Comparison of ENCODE assay signal across 16 cellular contexts in genomic region chr2:168198476-168199192, GRCh38. TPM values are rescaled to one million over a fixed set of nuclear protein-coding genes. Genes with fewer than 3 reads are reported as not detected.
DNase-seq lines count a peak whose midpoint lies in the region; ATAC-seq and TF ChIP-seq lines count a peak whose summit lies in the region.
"Had no signal": no experiment of that assay in that cellular context is flagged by ENCODE, and none has a peak within 500 bp of the region (broad histone marks: within the 10 kb centered on the region; RNA-seq: fewer than 3 reads in every experiment).

No MANE protein-coding gene starts in this region.

- TF ChIP-seq CTCF in cardiac muscle cell (IDR thresholded peaks at IDR 0.05; ENCODE audit: low read depth, low read length) (no peak), left ventricle myocardium inferior (IDR thresholded peaks at IDR 0.05; ENCODE audit: borderline replicate concordance) (no peak), RWPE1 (conservative IDR thresholded peaks at IDR 0.05; ENCODE audit: low read depth) (no peak), A673 (conservative IDR thresholded peaks at IDR 0.05; ENCODE audit: low read depth, low read length) (no peak)

- no peaks in the 10 kb centered on the region for H3K27me3 Mint-ChIP-seq in stimulated activated naive B cell treated with anti-CD40 and anti-IgM and Interleukin-4, amounts not matched to agents 10 μg/mL and 1 μg/mL and 100 μg/mL, for 72 hours
- H3K27me3 Mint-ChIP-seq: activated CD8-positive, alpha-beta memory T cell treated with anti-CD3 and anti-CD28 coated beads, Interleukin-2, amount 10 ng/mL, durations not matched to agents 7 days and 5 days had no signal

- H3K9me3 ChIP-seq in cardiac muscle cell (ENCODE audit: low read depth), result no peaks in the 10 kb centered on the region
- no peaks in the 10 kb centered on the region for H3K9me3 ChIP-seq in left ventricle myocardium inferior (replicated peaks)
- no peaks in the 10 kb centered on the region for H3K9me3 ChIP-seq in A673 (ENCODE audit: low read depth, low read length, poor library complexity, severe bottlenecking)
- H3K9me3 ChIP-seq: esophagus squamous epithelium had no signal

- H3K27me3 ChIP-seq in cardiac muscle cell (no peaks in the 10 kb centered on the region), left ventricle myocardium inferior (ENCODE audit: low read depth) (no peaks in the 10 kb centered on the region), A673 (replicated peaks; ENCODE audit: insufficient read depth, low read depth, low read length, poor library complexity) (no peaks in the 10 kb centered on the region)
- H3K27me3 ChIP-seq: esophagus squamous epithelium had no signal

- intact Hi-C loops in left ventricle myocardium inferior (cut with micrococcal nuclease) (no loop called here), A673 (cut with micrococcal nuclease; ENCODE audit: unreplicated experiment) (no loop called here)

- H3K27ac Mint-ChIP-seq in stimulated activated naive B cell treated with anti-CD40 and anti-IgM and Interleukin-4, amounts not matched to agents 10 μg/mL and 1 μg/mL and 100 μg/mL, for 72 hours, result peak overlapping the region; percentile 34
- H3K27ac Mint-ChIP-seq: activated CD8-positive, alpha-beta memory T cell treated with anti-CD3 and anti-CD28 coated beads, Interleukin-2, amount 10 ng/mL, durations not matched to agents 7 days and 5 days; mesothelial cell of epicardium; WTC11 had no signal

- H3K4me1 ChIP-seq in cardiac muscle cell (ENCODE audit: low read depth) (peaks cover 27% of the 10 kb centered on the region), left ventricle myocardium inferior (peaks cover 42% of the 10 kb centered on the region), A673 (ENCODE audit: insufficient read depth, low read length, poor library complexity, severe bottlenecking) (peaks cover 7% of the 10 kb centered on the region)

- CTCF ChIA-PET in RWPE1 (lab: Yijun Ruan, JAX), result interaction anchor here (0.7 kb wide), 1 partner anchor 132 kb away, joined by 3 read pairs; no protein-coding TSS in a partner anchor
- CTCF ChIA-PET in A673 (lab: Charles Lee), result no interaction called here

- peak overlapping the region; percentile 15 for H3K27ac ChIP-seq in cardiac muscle cell
- no peak overlapping the region for H3K27ac ChIP-seq in left ventricle myocardium inferior (replicated peaks)
- H3K27ac ChIP-seq in RWPE1, result no peak overlapping the region
- H3K27ac ChIP-seq in A673 (ENCODE audit: low read depth, low read length, poor library complexity, severe bottlenecking), result no peak overlapping the region
- H3K27ac ChIP-seq: esophagus squamous epithelium had no signal

- no peaks in the 10 kb centered on the region for H3K9me3 Mint-ChIP-seq in stimulated activated naive B cell treated with anti-CD40 and anti-IgM and Interleukin-4, amounts not matched to agents 10 μg/mL and 1 μg/mL and 100 μg/mL, for 72 hours
- H3K9me3 Mint-ChIP-seq: mesothelial cell of epicardium, WTC11 had no signal

- no peak overlapping the region for H3K4me3 ChIP-seq in cardiac muscle cell
- H3K4me3 ChIP-seq in left ventricle myocardium inferior, result no peak overlapping the region
- H3K4me3 ChIP-seq in A673 (ENCODE audit: low read depth, low read length, poor library complexity, severe bottlenecking), result no peak overlapping the region
- H3K4me3 ChIP-seq: esophagus squamous epithelium, smooth muscle cell had no signal

- ATAC-seq in stimulated activated naive B cell treated with anti-CD40 and anti-IgM and Interleukin-4, amounts not matched to agents 10 μg/mL and 1 μg/mL and 100 μg/mL, for 72 hours (replicated peaks), result no peak
- ATAC-seq in HG02885 (IDR thresholded peaks at IDR 0.05; ENCODE audit: poor library complexity, unreplicated experiment), result no peak
- ATAC-seq: activated CD8-positive, alpha-beta memory T cell treated with anti-CD3 and anti-CD28 coated beads, Interleukin-2, amount 10 ng/mL, durations not matched to agents 7 days and 5 days; WTC11 had no signal

- H3K4me1 Mint-ChIP-seq in stimulated activated naive B cell treated with anti-CD40 and anti-IgM and Interleukin-4, amounts not matched to agents 10 μg/mL and 1 μg/mL and 100 μg/mL, for 72 hours, result peaks cover 24 to 56% of the 10 kb centered on the region in 2 donors

- peak in 1 of 2 donors; percentile 37 for DNase-seq in cardiac muscle cell (ENCODE audit: low read depth in 1 of 2, low spot score in 1 of 2)
- no peak for DNase-seq in left ventricle myocardium inferior
- DNase-seq in RWPE1 (ENCODE audit: low spot score), result peak; percentile 42
- DNase-seq in fibroblast of gingiva (ENCODE audit: low read depth), result peak; percentile 62
- no peak for DNase-seq in stimulated activated naive B cell treated with anti-CD40 and anti-IgM and Interleukin-4, amounts not matched to agents 10 μg/mL and 1 μg/mL and 100 μg/mL, for 72 hours
- no peak for DNase-seq in SHP77 (lab: John Stamatoyannopoulos, UW)
- DNase-seq in A673 (ENCODE audit: low spot score), result no peak
- DNase-seq: activated CD8-positive, alpha-beta memory T cell treated with anti-CD3 and anti-CD28 coated beads, Interleukin-2, amount 10 ng/mL, durations not matched to agents 7 days and 5 days; activated naive CD4-positive, alpha-beta T cell treated with anti-CD3 and anti-CD28 coated beads, Interleukin-2, amount 50 U/mL, for 16 hours; esophagus squamous epithelium; NK-92 treated with Interleukin-12 subunit alpha and Interleukin-12 subunit beta, amount 100 ng/mL, for 24 hours; occipital lobe had no signal

- BruUV-seq in A673 (replicated peaks; lab: Mats Ljungman, UMichigan), result no TSS peak

- POLR2A ChIA-PET in RWPE1 (lab: Yijun Ruan, JAX; ENCODE audit: low non-redundant PET), result no interaction called here
- POLR2A ChIA-PET in A673 (lab: Charles Lee; ENCODE audit: low non-redundant PET), result no interaction called here

- no peak overlapping the region for H3K4me3 Mint-ChIP-seq in stimulated activated naive B cell treated with anti-CD40 and anti-IgM and Interleukin-4, amounts not matched to agents 10 μg/mL and 1 μg/mL and 100 μg/mL, for 72 hours
- H3K4me3 Mint-ChIP-seq: activated CD8-positive, alpha-beta memory T cell treated with anti-CD3 and anti-CD28 coated beads, Interleukin-2, amount 10 ng/mL, durations not matched to agents 7 days and 5 days; mesothelial cell of epicardium; WTC11 had no signal

- H3K36me3 Mint-ChIP-seq in stimulated activated naive B cell treated with anti-CD40 and anti-IgM and Interleukin-4, amounts not matched to agents 10 μg/mL and 1 μg/mL and 100 μg/mL, for 72 hours, result peaks cover 3 to 10% of the 10 kb centered on the region in 2 donors

- H3K36me3 ChIP-seq in cardiac muscle cell, result no peaks in the 10 kb centered on the region
- no peaks in the 10 kb centered on the region for H3K36me3 ChIP-seq in left ventricle myocardium inferior
- no peaks in the 10 kb centered on the region for H3K36me3 ChIP-seq in A673 (ENCODE audit: insufficient read depth, low read length, poor library complexity, severe bottlenecking)
- H3K36me3 ChIP-seq: esophagus squamous epithelium had no signal

RNA-seq across cellular contexts. Expression of gene STK39, which starts 48.8 kb away (rescaled TPM):
- total RNA-seq in cardiac muscle cell (32.7 TPM in 2 replicates), left ventricle myocardium inferior (23.2 TPM), A673 (2021) (15.9 and 19.3 TPM in 2 replicates)
- 51.7 and 60.1 TPM in 2 replicates for polyA plus RNA-seq in cardiac muscle cell

Comparison
In these comparisons a context has a peak if more than half of its experiments do, and no peak if none do; other contexts are left out.
1. DNase-seq: peak in RWPE1 (single experiment) and fibroblast of gingiva (single experiment); none in left ventricle myocardium inferior (single experiment), stimulated activated naive B cell treated with anti-CD40 and anti-IgM and Interleukin-4, amounts not matched to agents 10 μg/mL and 1 μg/mL and 100 μg/mL, for 72 hours (single experiment), SHP77 (0 of 2) and A673 (single experiment).